Comparison of ENCODE assay signal across 36 cellular contexts in genomic region chr13:46350003-46350402, GRCh38. TPM values are rescaled to one million over a fixed set of nuclear protein-coding genes. Genes with fewer than 3 reads are reported as not detected.
"Had no signal": no experiment of that assay in that cellular context is flagged by ENCODE, and none has a peak within 500 bp of the region (broad histone marks: within the 10 kb centered on the region; RNA-seq: fewer than 3 reads in every experiment).

No MANE protein-coding gene starts in this region.

- H3K4me3 Mint-ChIP-seq: activated B cell treated with CpG ODN at 0.5 μM for 24 hours; activated CD4-positive, alpha-beta memory T cell treated with anti-CD3 and anti-CD28 coated beads, Interleukin-2, amount 10 ng/mL, durations not matched to agents 7 days and 5 days; activated CD8-positive, alpha-beta memory T cell treated with anti-CD3 and anti-CD28 coated beads, Interleukin-2, amount 10 ng/mL, durations not matched to agents 7 days and 5 days; activated naive CD8-positive, alpha-beta T cell treated with anti-CD3 and anti-CD28 coated beads for 36 hours; T-cell; T-helper 17 cell had no signal

- H3K27ac Mint-ChIP-seq: activated B cell treated with CpG ODN at 0.5 μM for 24 hours; activated CD4-positive, alpha-beta memory T cell treated with anti-CD3 and anti-CD28 coated beads, Interleukin-2, amount 10 ng/mL, durations not matched to agents 7 days and 5 days; activated CD8-positive, alpha-beta memory T cell treated with anti-CD3 and anti-CD28 coated beads, Interleukin-2, amount 10 ng/mL, durations not matched to agents 7 days and 5 days; activated naive CD8-positive, alpha-beta T cell treated with anti-CD3 and anti-CD28 coated beads for 36 hours; T-cell; T-helper 17 cell had no signal

- DNase-seq: activated B cell treated with CpG ODN at 0.5 μM for 24 hours; activated CD4-positive, alpha-beta memory T cell treated with anti-CD3 and anti-CD28 coated beads, Interleukin-2, amount 10 ng/mL, durations not matched to agents 7 days and 5 days; activated CD4-positive, alpha-beta T cell treated with anti-CD3 and anti-CD28 coated beads for 48 hours; activated CD4-positive, CD25-positive, alpha-beta regulatory T cell treated with anti-CD3 and anti-CD28 coated beads, Interleukin-2, amount 50 U/mL, for 72 hours; activated CD8-positive, alpha-beta memory T cell treated with anti-CD3 and anti-CD28 coated beads for 24 hours; activated CD8-positive, alpha-beta memory T cell treated with anti-CD3 and anti-CD28 coated beads, Interleukin-2, amount 10 ng/mL, durations not matched to agents 7 days and 5 days; activated CD8-positive, alpha-beta memory T cell treated with anti-CD3 and anti-CD28 coated beads, Interleukin-2, amount 50 U/mL, for 48 hours; activated effector memory CD4-positive, alpha-beta T cell treated with anti-CD3 and anti-CD28 coated beads, Interleukin-2, amount 50 U/mL, for 16 hours; activated naive CD4-positive, alpha-beta T cell; activated naive CD4-positive, alpha-beta T cell treated with anti-CD3 and anti-CD28 coated beads, Interleukin-2, amount 50 U/mL, for 16 hours; activated naive CD8-positive, alpha-beta T cell treated with anti-CD3 and anti-CD28 coated beads for 36 hours; activated T-cell treated with anti-CD3 and anti-CD28 coated beads, Interleukin-2, amount 50 U/mL, for 48 hours; amniotic stem cell; aorta; brain microvascular endothelial cell; central memory CD4-positive, alpha-beta T cell; Karpas-422; KBM-7; NCI-H1105; NCI-H1417 treated with DMSO at 0.1 percent for 48 hours; NCI-H1930; NCI-H2081 treated with DMSO at 0.1 percent for 48 hours; NCI-H226; NCI-H446 treated with DMSO at 0.1 percent for 48 hours; NCI-H526; NCI-H748 treated with DMSO at 0.1 percent for 48 hours; NK-92 treated with Interleukin-12 subunit alpha and Interleukin-12 subunit beta, amount 100 ng/mL, for 24 hours; PC-3; Peyer's patch; RPMI8226; SHP77 treated with DMSO at 0.1 percent for 48 hours; SK-N-SH; T-cell; T-helper 17 cell had no signal

- H3K4me3 ChIP-seq: Peyer's patch, SJSA1 had no signal

- ATAC-seq: activated CD8-positive, alpha-beta memory T cell treated with anti-CD3 and anti-CD28 coated beads, Interleukin-2, amount 10 ng/mL, durations not matched to agents 7 days and 5 days; PC-3; T-cell; T-helper 17 cell had no signal

- H3K4me1 Mint-ChIP-seq: T-helper 17 cell had no signal

- H3K9ac ChIP-seq: SK-N-SH had no signal

- H3K27ac ChIP-seq: brain microvascular endothelial cell, Peyer's patch, SJSA1, VCaP had no signal

- H3K4me1 ChIP-seq: Peyer's patch had no signal

- H3K36me3 ChIP-seq: brain microvascular endothelial cell, SJSA1 had no signal

- H3K9me3 ChIP-seq: Peyer's patch, SK-N-SH had no signal

- H3K27me3 Mint-ChIP-seq: activated B cell treated with CpG ODN at 0.5 μM for 24 hours; activated CD8-positive, alpha-beta memory T cell treated with anti-CD3 and anti-CD28 coated beads, Interleukin-2, amount 10 ng/mL, durations not matched to agents 7 days and 5 days; activated naive CD8-positive, alpha-beta T cell treated with anti-CD3 and anti-CD28 coated beads for 36 hours had no signal

- H3K4me2 ChIP-seq: SK-N-SH had no signal

- H3K27me3 ChIP-seq: brain microvascular endothelial cell, Peyer's patch, SJSA1 had no signal

RNA-seq across cellular contexts. Expression of gene RUBCNL, which starts 37.0 kb away (rescaled TPM):
- total RNA-seq: activated CD4-positive, alpha-beta memory T cell treated with anti-CD3 and anti-CD28 coated beads, Interleukin-2, amount 10 ng/mL, durations not matched to agents 7 days and 5 days; activated CD8-positive, alpha-beta memory T cell treated with anti-CD3 and anti-CD28 coated beads, Interleukin-2, amount 10 ng/mL, durations not matched to agents 7 days and 5 days; PC-3 had no signal
